ENCODE assay signal across 9 cellular contexts in the genomic region with DNA sequence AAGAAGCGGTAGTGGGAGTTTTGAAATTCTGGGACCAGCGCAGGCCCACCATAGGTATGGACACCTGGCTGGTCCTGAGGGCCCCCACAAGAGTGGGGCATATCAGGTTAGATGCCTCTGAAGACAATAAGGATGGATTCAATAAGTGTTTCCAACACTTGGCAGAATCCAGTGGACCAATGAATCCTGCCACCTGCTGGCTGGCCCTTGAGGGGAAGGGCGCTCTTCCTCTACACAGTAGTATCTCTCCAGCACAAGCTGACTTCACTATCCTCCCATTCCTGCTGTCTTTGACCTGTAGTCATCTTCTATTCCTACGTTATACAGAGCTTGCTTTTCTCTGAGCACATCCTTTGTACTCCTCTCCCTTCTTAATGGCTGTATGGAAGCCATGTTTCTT.
A peak's percentile ranks its signal among the peaks of the same experiment; 100 is the strongest.
DNase-seq lines count a peak whose midpoint lies in the region; ATAC-seq and TF ChIP-seq lines count a peak whose summit lies in the region.
"Had no signal": no experiment of that assay in that cellular context is flagged by ENCODE, and none has a peak within 500 bp of the region (broad histone marks: within the 10 kb centered on the region; RNA-seq: fewer than 3 reads in every experiment).

No MANE protein-coding gene starts in this region.

- no peaks in the 10 kb centered on the region for H3K36me3 ChIP-seq in kidney epithelial cell (ENCODE audit: control insufficient read depth, insufficient read depth, low read length)
- no peaks in the 10 kb centered on the region for H3K36me3 ChIP-seq in left lung

- peak; percentile 11 for DNase-seq in AG04450 (ENCODE audit: low read depth, low spot score)
- peak; percentile 16 for DNase-seq in HEK293T (ENCODE audit: extremely low spot score)
- peak; percentile 19 for DNase-seq in astrocyte of the spinal cord (ENCODE audit: low read depth, low spot score)
- DNase-seq in kidney epithelial cell (ENCODE audit: low read depth), result no peak
- DNase-seq in stimulated activated CD4-positive, alpha-beta T cell treated with anti-CD3 and anti-CD28 coated beads, Interleukin-1b, Interleukin-23, amount 100 ng/mL, for 48 hours, result no peak
- DNase-seq in glomerular visceral epithelial cell (ENCODE audit: extremely low spot score), result no peak
- DNase-seq in RWPE1 (ENCODE audit: low spot score), result no peak
- DNase-seq in left lung, result no peak
- DNase-seq: GOT3 had no signal

- CTCF ChIA-PET in AG04450 (lab: Charles Lee), result interaction anchor here (0.6 to 2.2 kb wide), 21 partner anchors 16 to 1021 kb away, joined by 3 to 30 read pairs (median 4); no protein-coding TSS in a partner anchor
- CTCF ChIA-PET in HEK293T (lab: Yijun Ruan, JAX), result no interaction called here
- CTCF ChIA-PET in RWPE1 (lab: Yijun Ruan, JAX), result no interaction called here

- intact Hi-C loops in left lung (cut with DNase I), result no loop called here

- in situ Hi-C loops in astrocyte of the spinal cord (cut with HindIII; ENCODE audit: low sequenced_read_pairs), result no loop called here

- no peak for ATAC-seq in left lung

- TF ChIP-seq CTCF in AG04450 (IDR thresholded peaks at IDR 0.05; ENCODE audit: low read depth, low read length), result peak; percentile 79
- TF ChIP-seq CTCF in astrocyte of the spinal cord (IDR thresholded peaks at IDR 0.05; ENCODE audit: low read depth, low read length), result peak; percentile 56
- TF ChIP-seq CTCF in kidney epithelial cell (IDR thresholded peaks at IDR 0.05; ENCODE audit: insufficient read depth, low read length, poor library complexity, severe bottlenecking), result peak; percentile 37
- TF ChIP-seq CTCF in RWPE1 (conservative IDR thresholded peaks at IDR 0.05; ENCODE audit: low read depth), result no peak
- no peak for TF ChIP-seq CTCF in left lung (IDR thresholded peaks at IDR 0.05)

- POLR2A ChIA-PET in AG04450 (lab: Yijun Ruan, JAX) (no interaction called here), HEK293T (lab: Yijun Ruan, JAX) (no interaction called here), RWPE1 (lab: Yijun Ruan, JAX; ENCODE audit: low non-redundant PET) (no interaction called here)

- H3K4me3 ChIP-seq in AG04450 (ENCODE audit: low read depth, low read length) (no peak overlapping the region), astrocyte of the spinal cord (ENCODE audit: low read depth, low read length) (no peak overlapping the region), kidney epithelial cell (ENCODE audit: low read depth, low read length) (no peak overlapping the region), left lung (no peak overlapping the region)

- H3K4me1 ChIP-seq in left lung, result no peaks in the 10 kb centered on the region

- H3K27ac ChIP-seq in AG04450 (ENCODE audit: low read depth, low read length) (no peak overlapping the region), RWPE1 (no peak overlapping the region), left lung (no peak overlapping the region)

- no peaks in the 10 kb centered on the region for H3K9me3 ChIP-seq in AG04450 (ENCODE audit: control insufficient read depth, insufficient read depth, low read length)
- H3K9me3 ChIP-seq in left lung, result no peaks in the 10 kb centered on the region

- H3K27me3 ChIP-seq in AG04450 (ENCODE audit: control insufficient read depth, insufficient read depth, low read length) (peaks cover 2% of the 10 kb centered on the region), kidney epithelial cell (ENCODE audit: control insufficient read depth, insufficient read depth, low read length) (no peaks in the 10 kb centered on the region), left lung (no peaks in the 10 kb centered on the region)

TF ChIP-seq in HEK293T, 16 proteins besides CTCF, POLR2A, EP300 and RAD21:
- TF ChIP-seq ELF4 (IDR thresholded peaks at IDR 0.05) (no peak), LEF1 (IDR thresholded peaks at IDR 0.05; ENCODE audit: borderline replicate concordance) (no peak), ZNF384 (IDR thresholded peaks at IDR 0.05) (no peak), CTBP1 (IDR thresholded peaks at IDR 0.05; ENCODE audit: borderline replicate concordance) (no peak), HDGF (IDR thresholded peaks at IDR 0.05; ENCODE audit: borderline replicate concordance) (no peak), ARNT (IDR thresholded peaks at IDR 0.05) (no peak), NFRKB (IDR thresholded peaks at IDR 0.05) (no peak), FOXK2 (IDR thresholded peaks at IDR 0.05) (no peak), L3MBTL2 (conservative IDR thresholded peaks at IDR 0.05) (no peak), SP1 (IDR thresholded peaks at IDR 0.05) (no peak), BHLHE40 (IDR thresholded peaks at IDR 0.05; ENCODE audit: borderline replicate concordance) (no peak), FOXM1 (IDR thresholded peaks at IDR 0.05; ENCODE audit: borderline replicate concordance) (no peak), TARDBP (IDR thresholded peaks at IDR 0.05) (no peak), SUZ12 (IDR thresholded peaks at IDR 0.05) (no peak), FOXA1 (IDR thresholded peaks at IDR 0.05) (no peak)
- TF ChIP-seq, protein P1, sequence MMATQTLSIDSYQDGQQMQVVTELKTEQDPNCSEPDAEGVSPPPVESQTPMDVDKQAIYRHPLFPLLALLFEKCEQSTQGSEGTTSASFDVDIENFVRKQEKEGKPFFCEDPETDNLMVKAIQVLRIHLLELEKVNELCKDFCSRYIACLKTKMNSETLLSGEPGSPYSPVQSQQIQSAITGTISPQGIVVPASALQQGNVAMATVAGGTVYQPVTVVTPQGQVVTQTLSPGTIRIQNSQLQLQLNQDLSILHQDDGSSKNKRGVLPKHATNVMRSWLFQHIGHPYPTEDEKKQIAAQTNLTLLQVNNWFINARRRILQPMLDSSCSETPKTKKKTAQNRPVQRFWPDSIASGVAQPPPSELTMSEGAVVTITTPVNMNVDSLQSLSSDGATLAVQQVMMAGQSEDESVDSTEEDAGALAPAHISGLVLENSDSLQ (IDR thresholded peaks at IDR 0.05), result no peak
TF ChIP-seq in HEK293T: peak in this region for 0.

Comparison
In these comparisons a context has a peak if more than half of its experiments do, and no peak if none do; other contexts are left out.
1. DNase-seq: peak in AG04450 (single experiment), HEK293T (single experiment) and astrocyte of the spinal cord (single experiment); none in kidney epithelial cell (single experiment), stimulated activated CD4-positive, alpha-beta T cell treated with anti-CD3 and anti-CD28 coated beads, Interleukin-1b, Interleukin-23, amount 100 ng/mL, for 48 hours (single experiment), glomerular visceral epithelial cell (single experiment), RWPE1 (single experiment) and left lung (0 of 2).
2. CTCF ChIP-seq: peak in AG04450 (single experiment), astrocyte of the spinal cord (single experiment) and kidney epithelial cell (single experiment); none in RWPE1 (single experiment) and left lung (0 of 2).